ENCODE assay signal across 34 cellular contexts in genomic region chr6:159508966-159509365, GRCh38.
"Had no signal": no experiment of that assay in that cellular context is flagged by ENCODE, and none has a peak within 500 bp of the region (broad histone marks: within the 10 kb centered on the region; RNA-seq: fewer than 3 reads in every experiment).

No MANE protein-coding gene starts in this region.

- H3K4me2 ChIP-seq: KMS-11 had no signal

- H3K27me3 ChIP-seq: MG63 had no signal

- H3K36me3 ChIP-seq: MG63 had no signal

- H3K9me3 ChIP-seq: MG63 had no signal

- H3K27ac ChIP-seq: KMS-11 had no signal

- DNase-seq: Karpas-422, Kasumi-1, MG63, MM.1S, MV-4-11, NCI-H1048, NCI-H1092, NCI-H1092 treated with DMSO at 0.1 percent for 48 hours, NCI-H1105, NCI-H1105 treated with DMSO at 0.1 percent for 48 hours, NCI-H1417, NCI-H1417 treated with DMSO at 0.1 percent for 48 hours, NCI-H1436, NCI-H1436 treated with DMSO at 0.1 percent for 48 hours, NCI-H146, NCI-H1694, NCI-H1694 treated with DMSO at 0.1 percent for 48 hours, NCI-H187, NCI-H187 treated with DMSO at 0.1 percent for 48 hours, NCI-H1930, NCI-H2029, NCI-H2029 treated with DMSO at 0.1 percent for 48 hours, NCI-H2081, NCI-H2081 treated with DMSO at 0.1 percent for 48 hours, NCI-H2107, NCI-H2171, NCI-H2171 treated with DMSO at 0.1 percent for 48 hours, NCI-H2227 treated with DMSO at 0.1 percent for 48 hours, NCI-H226, NCI-H345, NCI-H446, NCI-H446 treated with DMSO at 0.1 percent for 48 hours, NCI-H510A had no signal

- H3K9ac ChIP-seq: KMS-11 had no signal

- H3K4me3 ChIP-seq: MG63 had no signal
